8 cellular contexts compared by ENCODE assay signal in genomic region chr1:89472253-89472652, GRCh38.
"Had no signal": no experiment of that assay in that cellular context is flagged by ENCODE, and none has a peak within 500 bp of the region (broad histone marks: within the 10 kb centered on the region; RNA-seq: fewer than 3 reads in every experiment).

No MANE protein-coding gene starts in this region.

- FAIRE-seq: G401.6, GM12878, GM12891, GM12892, GM18507, GM19239 had no signal

- ATAC-seq: GM12878 had no signal

- DNase-seq: GDM1, GF-D8 had no signal

- H3K4me3 ChIP-seq: GM12878 had no signal
